Comparison of ENCODE assay signal across 8 cellular contexts in the genomic region with DNA sequence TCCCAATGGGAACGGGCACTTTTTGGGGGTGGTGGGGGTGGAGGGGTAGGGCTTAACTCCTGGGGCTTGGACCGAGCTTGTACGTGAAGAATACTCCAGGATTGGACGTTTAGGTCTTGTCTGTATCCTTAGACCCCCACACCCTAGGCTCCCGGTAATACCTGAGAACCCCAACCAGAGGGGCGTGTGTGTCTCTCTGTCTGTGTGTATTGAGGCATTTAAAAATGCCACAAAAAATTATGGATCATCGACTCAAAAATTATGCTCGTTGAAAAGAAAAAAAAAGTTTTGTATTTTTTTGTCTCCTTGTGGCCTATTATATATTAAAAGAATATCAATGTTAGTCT. TPM values are rescaled to one million over a fixed set of nuclear protein-coding genes. Genes with fewer than 3 reads are reported as not detected.
DNase-seq lines count a peak whose midpoint lies in the region; ATAC-seq and TF ChIP-seq lines count a peak whose summit lies in the region.

No MANE protein-coding gene starts in this region.

- H3K4me3 Mint-ChIP-seq in glutamatergic neuron (ENCODE audit: unreplicated experiment): peak overlapping the region; percentile 90
- H3K4me3 Mint-ChIP-seq in stimulated activated memory B cell treated with anti-CD40 and anti-IgM and Interleukin-4, amounts not matched to agents 10 μg/mL and 1 μg/mL and 100 μg/mL, for 72 hours: peak overlapping the region; percentile 89

- peaks cover 9% of the 10 kb centered on the region for H3K4me1 Mint-ChIP-seq in glutamatergic neuron (ENCODE audit: low read depth, unreplicated experiment)
- peaks cover 21% of the 10 kb centered on the region for H3K4me1 Mint-ChIP-seq in stimulated activated memory B cell treated with anti-CD40 and anti-IgM and Interleukin-4, amounts not matched to agents 10 μg/mL and 1 μg/mL and 100 μg/mL, for 72 hours

- DNase-seq in glutamatergic neuron (no peak), COLO668 (lab: John Stamatoyannopoulos, UW; ENCODE audit: unreplicated experiment) (no peak), NCI-H526 treated with DMSO at 0.1 percent for 48 hours (lab: John Stamatoyannopoulos, UW) (no peak), NCI-H524 treated with DMSO at 0.1 percent for 48 hours (lab: John Stamatoyannopoulos, UW) (no peak)
- DNase-seq in stimulated activated CD4-positive, alpha-beta T cell treated with anti-CD3 and anti-CD28 coated beads, Interleukin-4, amount 100 ng/mL, for 1 hour: no peak

- no peak for TF ChIP-seq CTCF in glutamatergic neuron (IDR thresholded peaks at IDR 0.05; ENCODE audit: partially characterized antibody, unreplicated experiment)

- no peak overlapping the region for H3K27ac Mint-ChIP-seq in glutamatergic neuron (ENCODE audit: unreplicated experiment)
- H3K27ac Mint-ChIP-seq in stimulated activated memory B cell treated with anti-CD40 and anti-IgM and Interleukin-4, amounts not matched to agents 10 μg/mL and 1 μg/mL and 100 μg/mL, for 72 hours: peak overlapping the region; percentile 88

- no peaks in the 10 kb centered on the region for H3K36me3 Mint-ChIP-seq in glutamatergic neuron (ENCODE audit: unreplicated experiment)
- no peaks in the 10 kb centered on the region for H3K36me3 Mint-ChIP-seq in stimulated activated memory B cell treated with anti-CD40 and anti-IgM and Interleukin-4, amounts not matched to agents 10 μg/mL and 1 μg/mL and 100 μg/mL, for 72 hours

- peak; percentile 3 for ATAC-seq in GM21723 (IDR thresholded peaks at IDR 0.05; ENCODE audit: unreplicated experiment)
- peak; percentile 29 for ATAC-seq in SK-N-SH treated with all-trans-retinoic acid at 6 μM for 48 hours
- no peak for ATAC-seq in stimulated activated memory B cell treated with anti-CD40 and anti-IgM and Interleukin-4, amounts not matched to agents 10 μg/mL and 1 μg/mL and 100 μg/mL, for 72 hours

- no peaks in the 10 kb centered on the region for H3K9me3 Mint-ChIP-seq in glutamatergic neuron (ENCODE audit: unreplicated experiment)
- H3K9me3 Mint-ChIP-seq in stimulated activated memory B cell treated with anti-CD40 and anti-IgM and Interleukin-4, amounts not matched to agents 10 μg/mL and 1 μg/mL and 100 μg/mL, for 72 hours: no peaks in the 10 kb centered on the region

- peaks cover 4% of the 10 kb centered on the region for H3K27me3 Mint-ChIP-seq in glutamatergic neuron (ENCODE audit: unreplicated experiment)
- H3K27me3 Mint-ChIP-seq in stimulated activated memory B cell treated with anti-CD40 and anti-IgM and Interleukin-4, amounts not matched to agents 10 μg/mL and 1 μg/mL and 100 μg/mL, for 72 hours: peaks cover 21% of the 10 kb centered on the region

TF ChIP-seq in SK-N-SH treated with all-trans-retinoic acid at 6 μM for 48 hours, 23 proteins besides CTCF, POLR2A, EP300 and RAD21:
- no peak for TF ChIP-seq ISL1 (CRISPR knock-in tag; IDR thresholded peaks at IDR 0.05)
TF ChIP-seq in SK-N-SH treated with all-trans-retinoic acid at 6 μM for 48 hours: peak in this region for 0.

RNA-seq across cellular contexts. Expression of a gene that starts 0.5 kb away (rescaled TPM):
- total RNA-seq in glutamatergic neuron (ENCODE audit: unreplicated experiment): 43.0 TPM
